ENCODE assay signal across 8 cellular contexts in the genomic region with DNA sequence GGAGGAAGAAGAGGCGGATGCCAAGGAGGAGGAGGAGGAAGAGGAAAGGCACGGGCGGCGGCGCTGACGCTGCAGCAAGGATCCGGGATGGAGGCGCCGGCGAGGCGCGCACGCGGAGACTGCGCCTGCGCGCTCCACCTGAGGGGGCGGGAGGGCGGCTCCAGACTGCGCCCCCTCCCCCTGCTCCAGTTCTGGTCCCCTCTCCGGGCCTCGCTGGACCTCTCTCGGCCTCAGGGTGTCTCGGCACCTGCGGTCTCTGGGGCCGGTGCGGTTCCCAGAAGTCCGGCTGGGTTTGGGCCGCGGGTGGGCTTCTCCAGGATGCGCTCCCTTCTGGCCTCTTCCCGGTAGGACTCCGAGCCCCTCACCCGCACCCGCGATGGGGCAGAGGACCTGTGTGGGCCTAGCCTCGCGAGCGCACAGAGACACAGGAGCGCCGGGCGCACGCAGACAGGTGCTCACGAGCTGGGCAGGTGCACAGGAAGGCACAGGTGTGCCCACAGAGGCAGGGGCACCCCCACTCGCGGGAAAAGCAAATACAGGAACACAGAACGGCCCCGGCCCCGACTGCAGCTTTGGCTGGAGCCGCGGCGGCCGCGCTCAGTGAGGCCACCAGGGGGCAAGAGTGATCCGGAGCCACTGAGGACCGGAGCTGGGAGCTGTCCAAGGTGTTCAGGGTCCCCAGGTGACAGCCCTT. TPM values are rescaled to one million over a fixed set of nuclear protein-coding genes. Genes with fewer than 3 reads are reported as not detected.
A peak's percentile ranks its signal among the peaks of the same experiment; 100 is the strongest.
DNase-seq lines count a peak whose midpoint lies in the region; ATAC-seq and TF ChIP-seq lines count a peak whose summit lies in the region.

A gene with protein sequence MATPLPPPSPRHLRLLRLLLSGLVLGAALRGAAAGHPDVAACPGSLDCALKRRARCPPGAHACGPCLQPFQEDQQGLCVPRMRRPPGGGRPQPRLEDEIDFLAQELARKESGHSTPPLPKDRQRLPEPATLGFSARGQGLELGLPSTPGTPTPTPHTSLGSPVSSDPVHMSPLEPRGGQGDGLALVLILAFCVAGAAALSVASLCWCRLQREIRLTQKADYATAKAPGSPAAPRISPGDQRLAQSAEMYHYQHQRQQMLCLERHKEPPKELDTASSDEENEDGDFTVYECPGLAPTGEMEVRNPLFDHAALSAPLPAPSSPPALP (minus strand): TSS at position 84 of the 694 bp plus-strand sequence. CDS start 188 bp downstream, outside the sequence.

- peaks cover 29% of the 10 kb centered on the region for H3K27me3 ChIP-seq in AG04450 (ENCODE audit: control insufficient read depth, insufficient read depth, low read length)

- peak; percentile 71 for ATAC-seq in GM21423 (IDR thresholded peaks at IDR 0.05; ENCODE audit: unreplicated experiment)

- H3K4me3 ChIP-seq in AG04450 (ENCODE audit: low read depth, low read length) = peak within 1 kb of the TSS; percentile 68

- peak; percentile 87 for TF ChIP-seq CTCF in AG04450 (IDR thresholded peaks at IDR 0.05; ENCODE audit: low read depth, low read length)

- no peak within 1 kb of the TSS for H3K27ac ChIP-seq in AG04450 (ENCODE audit: low read depth, low read length)

- POLR2A ChIA-PET in AG04450 (lab: Yijun Ruan, JAX) = interaction anchor here (0.6 to 1.3 kb wide), 4 partner anchors 40 to 190 kb away, joined by 3 to 6 read pairs (median 3); partner anchors contain the start of genes MAN1B1 and TRAF2

- CTCF ChIA-PET in AG04450 (lab: Charles Lee) = interaction anchor here (0.5 to 4.3 kb wide), 19 partner anchors 10 to 539 kb away, joined by 3 to 104 read pairs (median 4); partner anchors contain the start of genes FUT7, MAN1B1, RNF224 and SAPCD2

- DNase-seq in AG04450 (ENCODE audit: low read depth, low spot score) (no peak), NCI-H2196 (lab: John Stamatoyannopoulos, UW; ENCODE audit: unreplicated experiment) (peak; percentile 83), cerebellum (ENCODE audit: low spot score) (peak; percentile 90), kidney glomerular epithelial cell (lab: John Stamatoyannopoulos, UW) (peak; percentile 70), T1000 (lab: John Stamatoyannopoulos, UW) (no peak)
- DNase-seq in activated CD4-positive, alpha-beta T cell treated with anti-CD3 and anti-CD28 coated beads for 1 hour = peak; percentile 61
- peak; percentile 56 to 69 for DNase-seq in stimulated activated CD4-positive, alpha-beta T cell treated with anti-CD3 and anti-CD28 coated beads, Interleukin-15, amount 100 ng/mL, for 1 hour (ENCODE audit: low read depth in 1 of 2, low spot score in 1 of 2)

- no peaks in the 10 kb centered on the region; the same call in 1 of the 2 replicates for H3K9me3 ChIP-seq in AG04450 (ENCODE audit: control insufficient read depth, insufficient read depth, low read length)

RNA-seq across cellular contexts. Expression of the gene that starts here (rescaled TPM):
- 8.9 and 16.5 TPM in 2 replicates for polyA plus RNA-seq in AG04450 (2011; rRNA removed)
- 4.8 TPM in 2 replicates for polyA minus RNA-seq in AG04450 (2011; rRNA and poly(A)+ RNA removed)
- 24.0 TPM for total RNA-seq in cerebellum

Comparison
In these comparisons a context has a peak if more than half of its experiments do, and no peak if none do; other contexts are left out.
1. DNase-seq: peak in NCI-H2196 (single experiment), activated CD4-positive, alpha-beta T cell treated with anti-CD3 and anti-CD28 coated beads for 1 hour (single experiment), cerebellum (single experiment), kidney glomerular epithelial cell (single experiment) and stimulated activated CD4-positive, alpha-beta T cell treated with anti-CD3 and anti-CD28 coated beads, Interleukin-15, amount 100 ng/mL, for 1 hour (2 of 2); none in AG04450 (single experiment) and T1000 (single experiment).